29 cellular contexts compared by ENCODE assay signal in the genomic region with DNA sequence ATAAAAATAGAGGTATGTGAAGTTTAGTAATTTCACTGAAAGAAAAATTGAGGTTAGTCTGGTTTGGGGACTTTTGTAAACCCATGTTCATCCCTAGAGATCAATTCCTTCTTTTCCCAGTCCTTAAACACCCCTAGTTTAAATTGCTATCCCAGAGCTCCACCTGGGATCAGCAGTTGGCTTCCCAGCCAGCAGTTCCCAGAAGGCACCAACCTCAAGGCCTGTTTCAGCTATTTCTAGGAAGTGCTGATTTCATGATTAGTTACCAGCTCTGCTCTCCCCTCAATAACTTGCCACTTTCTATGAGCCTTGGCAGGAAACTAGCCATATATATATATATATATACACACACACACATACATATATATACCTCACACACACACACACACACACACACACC. TPM values are rescaled to one million over a fixed set of nuclear protein-coding genes. Genes with fewer than 3 reads are reported as not detected.
"Had no signal": no experiment of that assay in that cellular context is flagged by ENCODE, and none has a peak within 500 bp of the region (broad histone marks: within the 10 kb centered on the region; RNA-seq: fewer than 3 reads in every experiment).

No MANE protein-coding gene starts in this region.

- H3K27me3 ChIP-seq: ascending aorta, brain microvascular endothelial cell had no signal

- ATAC-seq: activated CD4-positive, alpha-beta T cell treated with anti-CD3 and anti-CD28 coated beads for 36 hours; activated CD8-positive, alpha-beta memory T cell treated with anti-CD3 and anti-CD28 coated beads, Interleukin-2, amount 10 ng/mL, durations not matched to agents 7 days and 5 days; activated CD8-positive, alpha-beta T cell treated with anti-CD3 and anti-CD28 coated beads, Interleukin-2, amount 10 ng/mL, durations not matched to agents 7 days and 5 days; activated naive CD4-positive, alpha-beta T cell treated with anti-CD3 and anti-CD28 coated beads, Interleukin-2, amount 50 U/mL, for 72 hours; activated T-cell treated with anti-CD3 and anti-CD28 coated beads, Interleukin-2, amount 50 U/mL, for 72 hours; effector memory CD8-positive, alpha-beta T cell; T-helper 17 cell had no signal

- H3K9me3 ChIP-seq: ascending aorta had no signal

- H3K36me3 ChIP-seq: ascending aorta, brain microvascular endothelial cell had no signal

- H3K4me1 ChIP-seq: ascending aorta had no signal

- DNase-seq: activated CD4-positive, alpha-beta memory T cell treated with anti-CD3 and anti-CD28 coated beads for 36 hours; activated CD4-positive, alpha-beta T cell treated with anti-CD3 and anti-CD28 coated beads for 36 hours; activated CD4-positive, alpha-beta T cell treated with anti-CD3 and anti-CD28 coated beads, Interleukin-2, amount 10 ng/mL, durations not matched to agents 24 days and 14 days; activated CD4-positive, CD25-positive, alpha-beta regulatory T cell; activated CD4-positive, CD25-positive, alpha-beta regulatory T cell treated with anti-CD3 and anti-CD28 coated beads, Interleukin-2, amount 50 U/mL, for 72 hours; activated CD8-positive, alpha-beta memory T cell treated with anti-CD3 and anti-CD28 coated beads, Interleukin-2, amount 10 ng/mL, durations not matched to agents 7 days and 5 days; activated CD8-positive, alpha-beta memory T cell treated with anti-CD3 and anti-CD28 coated beads, Interleukin-2, amount 50 U/mL, for 4 hours; activated CD8-positive, alpha-beta T cell treated with anti-CD3 and anti-CD28 coated beads, Interleukin-2, amount 10 ng/mL, durations not matched to agents 7 days and 5 days; activated gamma-delta T cell; activated naive CD4-positive, alpha-beta T cell; activated naive CD4-positive, alpha-beta T cell treated with anti-CD3 and anti-CD28 coated beads, Interleukin-2, amount 10 ng/mL, durations not matched to agents 7 days and 5 days; activated naive CD8-positive, alpha-beta T cell treated with anti-CD3 and anti-CD28 coated beads, Interleukin-2, amount 10 ng/mL, durations not matched to agents 7 days and 5 days; activated T-cell treated with anti-CD3 and anti-CD28 coated beads for 4 hours; activated T-cell treated with anti-CD3 and anti-CD28 coated beads, Interleukin-2, amount 50 U/mL, for 24 hours; activated T-cell treated with anti-CD3 and anti-CD28 coated beads, Interleukin-2, amount 50 U/mL, for 72 hours; brain microvascular endothelial cell; caudate nucleus; cortex of kidney; dermis blood vessel endothelial cell; effector CD4-positive, alpha-beta T cell; effector memory CD8-positive, alpha-beta T cell; erythroblast; foreskin fibroblast; head of caudate nucleus; T-helper 1 cell; T-helper 17 cell; T1000 had no signal

- H3K27ac ChIP-seq: ascending aorta, brain microvascular endothelial cell had no signal

- H3K4me3 ChIP-seq: ascending aorta had no signal

RNA-seq across cellular contexts. Expression of a gene that starts 30.5 kb away (rescaled TPM):
- total RNA-seq: activated CD8-positive, alpha-beta T cell treated with anti-CD3 and anti-CD28 coated beads, Interleukin-2, amount 10 ng/mL, durations not matched to agents 7 days and 5 days; activated naive CD8-positive, alpha-beta T cell treated with anti-CD3 and anti-CD28 coated beads, Interleukin-2, amount 10 ng/mL, durations not matched to agents 7 days and 5 days; ascending aorta; T-helper 17 cell had no signal
